Comparison of ENCODE assay signal across 8 cellular contexts in the genomic region with DNA sequence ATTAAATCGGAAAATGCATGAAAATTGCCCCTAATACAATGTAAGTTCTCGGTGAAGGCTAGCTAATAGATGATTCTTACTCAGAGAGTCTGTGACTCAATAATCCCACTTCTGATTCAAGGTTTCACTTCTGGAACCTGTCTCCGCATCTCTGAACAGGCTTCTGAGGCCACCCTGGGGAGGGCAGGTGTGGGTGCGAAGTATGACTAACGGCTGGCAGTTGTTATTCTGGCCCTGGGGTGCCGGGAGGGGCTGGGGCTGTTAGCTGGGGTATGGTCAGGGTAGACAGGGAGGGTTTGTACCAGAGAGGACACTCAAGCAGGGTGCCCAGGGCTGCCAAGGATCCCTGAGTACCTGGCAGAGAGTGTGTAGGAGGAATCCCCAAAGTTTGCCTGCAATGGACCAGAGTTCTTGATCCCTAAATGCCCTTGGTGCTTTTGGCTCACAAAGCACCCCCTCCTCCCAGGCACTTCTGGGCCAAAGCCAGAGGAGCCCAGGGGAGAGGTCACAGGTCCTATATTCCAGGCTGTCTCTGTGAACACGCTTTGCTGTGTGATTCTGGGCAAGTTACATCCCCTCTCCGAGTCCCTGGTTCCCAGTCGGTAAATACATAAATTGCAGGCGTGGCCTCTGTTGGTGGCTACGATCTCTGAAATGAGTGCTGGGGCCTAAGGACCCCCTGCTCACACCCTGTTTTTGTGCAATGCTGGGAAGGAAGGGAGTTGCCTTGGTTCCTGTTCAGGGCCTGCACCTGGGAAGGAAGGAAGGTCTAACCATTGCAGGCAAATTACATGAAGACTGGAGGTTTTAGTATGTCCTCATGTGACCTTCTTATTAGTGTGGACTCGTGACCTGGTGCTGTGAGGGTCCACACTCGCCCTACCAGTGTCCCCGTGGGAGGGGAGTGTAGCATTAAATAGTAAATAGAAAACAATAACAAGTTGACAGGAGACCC. TPM values are rescaled to one million over a fixed set of nuclear protein-coding genes. Genes with fewer than 3 reads are reported as not detected.
DNase-seq lines count a peak whose midpoint lies in the region; ATAC-seq and TF ChIP-seq lines count a peak whose summit lies in the region.

No MANE protein-coding gene starts in this region.

- H3K27ac ChIP-seq in SK-N-SH (ENCODE audit: low read depth in 2 of 2, low read length in 1 of 2) = no peak overlapping the region
- peak overlapping the region in 1 of 4 donors; percentile 43 for H3K27ac ChIP-seq in tibial nerve

- H3K4me1 Mint-ChIP-seq in T-helper 2 cell treated with Interferon-gamma antibody and Interleukin-4, amounts not matched to agents 5 μg/mL and 100 μg/mL, for 36 hours (ENCODE audit: low read depth) = peaks cover 55% of the 10 kb centered on the region
- peaks cover 11% of the 10 kb centered on the region for H3K4me1 Mint-ChIP-seq in type B pancreatic cell (ENCODE audit: unreplicated experiment)

- H3K4me3 ChIP-seq in astrocyte of the spinal cord (ENCODE audit: low read depth, low read length) (no peak overlapping the region), SK-N-SH (ENCODE audit: low read depth in 2 of 2, low read length in 1 of 2) (no peak overlapping the region), tibial nerve (no peak overlapping the region)

- H3K27me3 ChIP-seq in SK-N-SH (ENCODE audit: insufficient read depth) (no peaks in the 10 kb centered on the region), tibial nerve (no peaks in the 10 kb centered on the region)

- no peaks in the 10 kb centered on the region for H4K20me1 ChIP-seq in SK-N-SH (ENCODE audit: insufficient read depth)

- peaks cover 80% of the 10 kb centered on the region for H3K36me3 Mint-ChIP-seq in T-helper 2 cell treated with Interferon-gamma antibody and Interleukin-4, amounts not matched to agents 5 μg/mL and 100 μg/mL, for 36 hours (ENCODE audit: low read depth)
- H3K36me3 Mint-ChIP-seq in type B pancreatic cell = no peaks in the 10 kb centered on the region

- H3K36me3 ChIP-seq in SK-N-SH (replicated peaks in 1 of 2; ENCODE audit: control insufficient read depth in 1 of 2, insufficient read depth in 2 of 2, low read length in 1 of 2) = no peaks in the 10 kb centered on the region
- peaks cover 0 to 52% (median 9%) of the 10 kb centered on the region in 3 donors for H3K36me3 ChIP-seq in tibial nerve

- WGBS in SK-N-SH (ENCODE audit: low lambda C conversion rate) = 76% methylated on average over 14 of the region's 14 CpGs
- 71 to 76% methylated on average over 14 of the region's 14 CpGs for WGBS in tibial nerve, 2 donors

- DNase-seq in T-helper 2 cell treated with Interferon-gamma antibody and Interleukin-4, amounts not matched to agents 5 μg/mL and 100 μg/mL, for 36 hours (ENCODE audit: low spot score) = peak; percentile 90
- DNase-seq in astrocyte of the spinal cord (ENCODE audit: low read depth, low spot score) = peak; percentile 44
- peak; percentile 67 for DNase-seq in stimulated activated CD8-positive, alpha-beta memory T cell treated with anti-CD3 and anti-CD28 coated beads, Interleukin-12 subunit alpha, Interleukin-12 subunit beta, amount 100 ng/mL, for 4 hours (ENCODE audit: low read depth)
- no peak for DNase-seq in SK-N-SH
- no peak for DNase-seq in type B pancreatic cell (ENCODE audit: extremely low spot score, unreplicated experiment)
- DNase-seq in tibial nerve (ENCODE audit: low spot score in 2 of 2) = no peak

- no peak for TF ChIP-seq RAD21 in SK-N-SH (IDR thresholded peaks at IDR 0.05; ENCODE audit: low read length)

- H3K9me2 ChIP-seq in SK-N-SH = no peaks in the 10 kb centered on the region

- no peak overlapping the region for H3K9ac ChIP-seq in SK-N-SH

- TF ChIP-seq EP300 in SK-N-SH (IDR thresholded peaks at IDR 0.05; ENCODE audit: borderline replicate concordance in 1 of 2, low read depth in 1 of 2, low read length in 1 of 2) (no peak), tibial nerve (IDR thresholded peaks at IDR 0.05) (no peak)

- H3K79me2 ChIP-seq in SK-N-SH (ENCODE audit: insufficient read depth) = no peaks in the 10 kb centered on the region

- H3K9me3 ChIP-seq in SK-N-SH (no peaks in the 10 kb centered on the region), tibial nerve (no peaks in the 10 kb centered on the region)

- no peaks in the 10 kb centered on the region; a peak in 1 of 4 replicates for H3K4me1 ChIP-seq in SK-N-SH (ENCODE audit: control insufficient read depth in 1 of 2, insufficient read depth in 2 of 2, low read depth in 1 of 2, low read length in 1 of 2)
- peaks cover 0 to 28% (median 6%) of the 10 kb centered on the region in 4 donors for H3K4me1 ChIP-seq in tibial nerve

- H3K4me3 Mint-ChIP-seq in T-helper 2 cell treated with Interferon-gamma antibody and Interleukin-4, amounts not matched to agents 5 μg/mL and 100 μg/mL, for 36 hours = peak overlapping the region; percentile 82
- no peak overlapping the region for H3K4me3 Mint-ChIP-seq in type B pancreatic cell

- TF ChIP-seq CTCF in astrocyte of the spinal cord (IDR thresholded peaks at IDR 0.05; ENCODE audit: low read depth, low read length) = no peak
- TF ChIP-seq CTCF in SK-N-SH (IDR thresholded peaks at IDR 0.05) = no peak
- no peak for TF ChIP-seq CTCF in type B pancreatic cell (conservative IDR thresholded peaks at IDR 0.05)
- TF ChIP-seq CTCF in tibial nerve (IDR thresholded peaks at IDR 0.05) = no peak

- no peaks in the 10 kb centered on the region for H3K9me3 Mint-ChIP-seq in T-helper 2 cell treated with Interferon-gamma antibody and Interleukin-4, amounts not matched to agents 5 μg/mL and 100 μg/mL, for 36 hours
- H3K9me3 Mint-ChIP-seq in type B pancreatic cell = no peaks in the 10 kb centered on the region

- CTCF ChIA-PET in SK-N-SH (lab: Yijun Ruan, JAX) = no interaction called here

- peak overlapping the region; percentile 98 for H3K27ac Mint-ChIP-seq in T-helper 2 cell treated with Interferon-gamma antibody and Interleukin-4, amounts not matched to agents 5 μg/mL and 100 μg/mL, for 36 hours
- no peak overlapping the region for H3K27ac Mint-ChIP-seq in type B pancreatic cell

- H3K4me2 ChIP-seq in SK-N-SH = no peak overlapping the region

- H2AFZ ChIP-seq in SK-N-SH (ENCODE audit: low read depth) = no peak overlapping the region

- in situ Hi-C loops in astrocyte of the spinal cord (cut with HindIII; ENCODE audit: low sequenced_read_pairs) = no loop called here

- no peaks in the 10 kb centered on the region for H3F3A ChIP-seq in SK-N-SH (replicated peaks; ENCODE audit: insufficient read depth)

- ATAC-seq in GM18520 (IDR thresholded peaks at IDR 0.05; ENCODE audit: unreplicated experiment) (peak; percentile 72), HG03039 (IDR thresholded peaks at IDR 0.05; ENCODE audit: unreplicated experiment) (peak; percentile 43)

- H3K27me3 Mint-ChIP-seq in T-helper 2 cell treated with Interferon-gamma antibody and Interleukin-4, amounts not matched to agents 5 μg/mL and 100 μg/mL, for 36 hours (ENCODE audit: low read depth) = no peaks in the 10 kb centered on the region
- H3K27me3 Mint-ChIP-seq in type B pancreatic cell = no peaks in the 10 kb centered on the region

- no peak for TF ChIP-seq POLR2A in tibial nerve (IDR thresholded peaks at IDR 0.05)

- POLR2A ChIA-PET in SK-N-SH (lab: Yijun Ruan, JAX) = no interaction called here

TF ChIP-seq in SK-N-SH, 30 proteins besides CTCF, POLR2A, EP300 and RAD21 (continues in another document):
- TF ChIP-seq, protein P1, sequence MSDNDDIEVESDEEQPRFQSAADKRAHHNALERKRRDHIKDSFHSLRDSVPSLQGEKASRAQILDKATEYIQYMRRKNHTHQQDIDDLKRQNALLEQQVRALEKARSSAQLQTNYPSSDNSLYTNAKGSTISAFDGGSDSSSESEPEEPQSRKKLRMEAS (IDR thresholded peaks at IDR 0.05; ENCODE audit: low read depth) = no peak
- no peak for TF ChIP-seq REST (IDR thresholded peaks at IDR 0.05; ENCODE audit: low read depth, low read length)
- TF ChIP-seq MXI1 (IDR thresholded peaks at IDR 0.05; ENCODE audit: low read depth, low read length) = no peak
- no peak for TF ChIP-seq RCOR1 (IDR thresholded peaks at IDR 0.05; ENCODE audit: low read length)

RNA-seq across cellular contexts. Expression of gene CPNE2, which starts 49.9 kb away (rescaled TPM):
- 63.8 and 73.0 TPM in 2 replicates for polyA plus RNA-seq in SK-N-SH (2012; rRNA removed)
- 34.3 and 56.3 TPM in 2 replicates for polyA plus RNA-seq in SK-N-SH (2012; cell fraction: cytosol; rRNA removed)
- polyA plus RNA-seq in SK-N-SH (2012; cell fraction: nucleus; rRNA removed) = 34.7 and 38.7 TPM in 2 replicates
- total RNA-seq in type B pancreatic cell (ENCODE audit: low replicate concordance) (28.8 and 32.0 TPM in 2 replicates), tibial nerve (10 to 100 TPM; 32.7 to 58.8 (median 46.0) TPM)

RNA-seq across cellular contexts. Expression of gene NLRC5, which starts 53.1 kb away (rescaled TPM):
- 6.5 and 7.8 TPM in 2 replicates for polyA plus RNA-seq in SK-N-SH (2012; rRNA removed)
- polyA plus RNA-seq in SK-N-SH (2012; cell fraction: cytosol; rRNA removed) = 2.3 and 2.9 TPM in 2 replicates
- polyA plus RNA-seq in SK-N-SH (2012; cell fraction: nucleus; rRNA removed) = 32.3 and 33.4 TPM in 2 replicates
- total RNA-seq in type B pancreatic cell (ENCODE audit: low replicate concordance) (1.7 and 2.7 TPM in 2 replicates), tibial nerve (10 to 100 TPM; 32.4 to 57.9 (median 37.1) TPM)

Comparison
In these comparisons a context has a peak if more than half of its experiments do, and no peak if none do; other contexts are left out.
1. DNase-seq: peak in T-helper 2 cell treated with Interferon-gamma antibody and Interleukin-4, amounts not matched to agents 5 μg/mL and 100 μg/mL, for 36 hours (single experiment), astrocyte of the spinal cord (single experiment) and stimulated activated CD8-positive, alpha-beta memory T cell treated with anti-CD3 and anti-CD28 coated beads, Interleukin-12 subunit alpha, Interleukin-12 subunit beta, amount 100 ng/mL, for 4 hours (single experiment); none in SK-N-SH (single experiment), type B pancreatic cell (single experiment) and tibial nerve (0 of 2).